Comparison of ENCODE assay signal across 17 cellular contexts in the genomic region with DNA sequence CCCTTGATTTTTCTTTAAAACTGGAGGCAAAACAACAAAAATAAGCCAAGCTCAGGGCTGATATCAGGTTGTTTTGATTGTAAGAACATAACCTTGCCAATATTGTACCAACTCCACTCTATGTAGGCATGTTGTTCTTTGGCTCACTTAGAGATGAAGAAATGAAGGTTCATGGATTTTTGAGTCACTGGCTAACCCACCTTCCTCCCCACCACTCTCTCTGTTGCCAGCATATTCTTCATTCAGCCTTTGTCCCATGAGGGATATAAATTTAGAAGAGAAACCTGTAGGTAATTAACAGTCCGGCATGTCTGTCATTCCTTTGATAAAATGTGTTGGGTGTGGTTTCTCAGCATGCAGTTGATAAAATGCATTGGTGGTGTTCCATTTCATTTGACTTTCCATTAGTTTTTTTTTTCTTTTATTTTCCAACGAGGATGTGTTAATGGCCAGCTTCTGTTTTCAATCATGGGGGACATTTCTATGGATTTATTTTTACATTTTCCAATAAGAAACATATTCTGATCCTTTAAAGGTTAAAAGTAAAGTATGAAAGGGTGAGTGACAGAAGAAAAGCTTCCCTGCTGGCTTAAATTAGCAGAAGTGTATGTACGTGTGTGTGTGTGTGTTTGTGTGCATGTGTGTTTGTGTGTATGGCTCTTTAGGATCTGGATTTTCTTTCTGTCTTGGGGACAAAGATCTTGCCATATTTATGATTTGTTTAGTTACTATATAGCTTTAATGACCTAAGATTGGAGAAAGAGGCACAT.
DNase-seq lines count a peak whose midpoint lies in the region; ATAC-seq and TF ChIP-seq lines count a peak whose summit lies in the region.
"Had no signal": no experiment of that assay in that cellular context is flagged by ENCODE, and none has a peak within 500 bp of the region (broad histone marks: within the 10 kb centered on the region; RNA-seq: fewer than 3 reads in every experiment).

No MANE protein-coding gene starts in this region.

- H3K4me3 ChIP-seq in right cardiac atrium (ENCODE audit: low read length) = no peak overlapping the region
- H3K4me3 ChIP-seq in lower leg skin (ENCODE audit: low read depth, poor library complexity, severe bottlenecking) = no peak overlapping the region
- H3K4me3 ChIP-seq: SJSA1 had no signal

- intact Hi-C loops in right cardiac atrium (cut with DNase I) = no loop called here
- intact Hi-C loops in Right ventricle myocardium inferior (cut with DNase I) = loop anchor here (10.0 kb wide), 1 partner anchor 174 kb away; no protein-coding TSS in a partner anchor
- intact Hi-C loops in head of caudate nucleus (cut with DNase I) = no loop called here
- intact Hi-C loops in lower leg skin (cut with DNase I; ENCODE audit: low total_unique reads) = no loop called here

- peak; percentile 68 to 69 for ATAC-seq in right cardiac atrium
- ATAC-seq in Right ventricle myocardium inferior = no peak
- no peak for ATAC-seq in GM19467 (IDR thresholded peaks at IDR 0.05; ENCODE audit: unreplicated experiment)

- TF ChIP-seq POLR2A in lower leg skin (IDR thresholded peaks at IDR 0.05) = no peak

- no peak overlapping the region for H3K27ac ChIP-seq in right cardiac atrium (ENCODE audit: low read length)
- H3K27ac ChIP-seq: SJSA1 had no signal

- H3K9me3 ChIP-seq in right cardiac atrium (ENCODE audit: control insufficient read depth, low read length) = no peaks in the 10 kb centered on the region
- H3K9me3 ChIP-seq: SJSA1 had no signal

- no peak for TF ChIP-seq CTCF in lower leg skin (IDR thresholded peaks at IDR 0.05)

- no peaks in the 10 kb centered on the region for H3K27me3 ChIP-seq in right cardiac atrium (ENCODE audit: control insufficient read depth, insufficient read depth)
- H3K27me3 ChIP-seq: SJSA1 had no signal

- 42% methylated on average over 3 of the region's 3 CpGs for WGBS in right cardiac atrium
- 22 to 27% methylated on average over 3 of the region's 3 CpGs for WGBS in lower leg skin, 2 donors

- H3K4me1 ChIP-seq in right cardiac atrium (ENCODE audit: control insufficient read depth, insufficient read depth, low read length) = no peaks in the 10 kb centered on the region
- H3K4me1 ChIP-seq: SJSA1 had no signal

- DNase-seq in right cardiac atrium = no peak
- no peak for DNase-seq in Right ventricle myocardium inferior (ENCODE audit: missing footprints)
- peak; percentile 80 for DNase-seq in NCI-H69 (lab: John Stamatoyannopoulos, UW)
- DNase-seq in fibroblast of the conjunctiva (ENCODE audit: low read depth) = peak; percentile 33
- no peak for DNase-seq in head of caudate nucleus
- no peak for DNase-seq in lower leg skin (ENCODE audit: low spot score in 2 of 2)
- no peak for DNase-seq in activated naive CD4-positive, alpha-beta T cell treated with anti-CD3 and anti-CD28 coated beads, Interleukin-2, amount 50 U/mL, for 16 hours
- DNase-seq: DMS53, GDM1, H7, Kasumi-1, NCI-H1694, NCI-H2081, NCI-H510A, NCI-H774 had no signal

Comparison
In these comparisons a context has a peak if more than half of its experiments do, and no peak if none do; other contexts are left out.
1. ATAC-seq: peak in right cardiac atrium (2 of 2); none in Right ventricle myocardium inferior (single experiment) and GM19467 (single experiment).
2. DNase-seq: peak in NCI-H69 (single experiment) and fibroblast of the conjunctiva (single experiment); none in right cardiac atrium (0 of 3), Right ventricle myocardium inferior (single experiment), head of caudate nucleus (0 of 42), lower leg skin (0 of 2) and activated naive CD4-positive, alpha-beta T cell treated with anti-CD3 and anti-CD28 coated beads, Interleukin-2, amount 50 U/mL, for 16 hours (single experiment).